In genomic region chr2:12587729-12588522, GRCh38 we compare ENCODE assay signal across 8 cellular contexts.
DNase-seq lines count a peak whose midpoint lies in the region; FAIRE-seq and TF ChIP-seq lines count a peak whose summit lies in the region.

No MANE protein-coding gene starts in this region.

- H3K36me3 ChIP-seq in HEK293 (ENCODE audit: control insufficient read depth in 2 of 2, insufficient read depth in 1 of 2, low read length in 2 of 2): no peaks in the 10 kb centered on the region
- H3K36me3 ChIP-seq in Loucy (ENCODE audit: insufficient read depth, low read length): no peaks in the 10 kb centered on the region
- no peaks in the 10 kb centered on the region for H3K36me3 ChIP-seq in brain microvascular endothelial cell (replicated peaks)
- no peaks in the 10 kb centered on the region for H3K36me3 ChIP-seq in muscle layer of duodenum (ENCODE audit: control insufficient read depth in 1 of 2, insufficient read depth in 2 of 2, low read length in 2 of 2)

- peak overlapping the region; percentile 51 for H3K4me2 ChIP-seq in Loucy (ENCODE audit: low read depth, low read length, poor library complexity, severe bottlenecking)

- no peak overlapping the region for H3K9ac ChIP-seq in Loucy (ENCODE audit: low read depth, low read length, poor library complexity, severe bottlenecking)

- peak; percentile 90 for FAIRE-seq in GM18507 (lab: Jason Lieb, UNC)

- no peak overlapping the region for H3K4me3 ChIP-seq in HEK293 (ENCODE audit: low read depth, low read length)
- no peak overlapping the region for H3K4me3 ChIP-seq in Loucy (ENCODE audit: low read length, poor library complexity, severe bottlenecking)
- no peak overlapping the region for H3K4me3 ChIP-seq in brain microvascular endothelial cell (ENCODE audit: low read depth, low read length)
- H3K4me3 ChIP-seq in muscle layer of duodenum (ENCODE audit: low read depth in 1 of 2, low read length in 2 of 2): no peak overlapping the region
- H3K4me3 ChIP-seq in lower leg skin (ENCODE audit: low read depth, poor library complexity, severe bottlenecking): no peak overlapping the region

- H3K79me2 ChIP-seq in Loucy (ENCODE audit: insufficient read depth, low read length): no peaks in the 10 kb centered on the region

- no peaks in the 10 kb centered on the region for H3K9me2 ChIP-seq in Loucy (replicated peaks; ENCODE audit: low read depth, low read length)

- POLR2A ChIA-PET in HEK293 (lab: Yijun Ruan, JAX): no interaction called here

- no peaks in the 10 kb centered on the region for H4K20me1 ChIP-seq in Loucy (ENCODE audit: insufficient read depth, low read length, poor library complexity, severe bottlenecking)

- no peak overlapping the region for H3K27ac Mint-ChIP-seq in activated T-helper 2 cell treated with anti-CD3 and anti-CD28 coated beads, Interferon-gamma antibody, Interleukin-2, Interleukin-4, amounts not matched to agents 10 μg/mL and 5 μg/mL and 100 μg/mL, durations not matched to agents 14 hours and 24 hours and 36 hours

- H3K4me1 Mint-ChIP-seq in activated T-helper 2 cell treated with anti-CD3 and anti-CD28 coated beads, Interferon-gamma antibody, Interleukin-2, Interleukin-4, amounts not matched to agents 10 μg/mL and 5 μg/mL and 100 μg/mL, durations not matched to agents 14 hours and 24 hours and 36 hours (ENCODE audit: low read depth): peaks cover 15% of the 10 kb centered on the region

- DNase-seq in GM18507 (ENCODE audit: extremely low spot score, insufficient read length, low read depth): peak; percentile 4
- DNase-seq in brain microvascular endothelial cell: peak; percentile 93
- no peak for DNase-seq in cortex of kidney (lab: John Stamatoyannopoulos, UW)
- DNase-seq in activated T-helper 2 cell treated with anti-CD3 and anti-CD28 coated beads, Interferon-gamma antibody, Interleukin-2, Interleukin-4, amounts not matched to agents 10 μg/mL and 5 μg/mL and 100 μg/mL, durations not matched to agents 14 hours and 24 hours and 36 hours (ENCODE audit: low spot score): no peak
- no peak for DNase-seq in lower leg skin (ENCODE audit: low spot score in 2 of 2)

- no peaks in the 10 kb centered on the region for H3F3A ChIP-seq in Loucy (ENCODE audit: low read depth)

- H3K9me3 Mint-ChIP-seq in activated T-helper 2 cell treated with anti-CD3 and anti-CD28 coated beads, Interferon-gamma antibody, Interleukin-2, Interleukin-4, amounts not matched to agents 10 μg/mL and 5 μg/mL and 100 μg/mL, durations not matched to agents 14 hours and 24 hours and 36 hours: no peaks in the 10 kb centered on the region

- H3K27ac ChIP-seq in HEK293 (ENCODE audit: extremely low read depth, low read depth, low read length) (no peak overlapping the region), brain microvascular endothelial cell (peak overlapping the region; percentile 62), muscle layer of duodenum (ENCODE audit: low read length) (peak overlapping the region; percentile 7)

- H3K9me3 ChIP-seq in HEK293 (ENCODE audit: control insufficient read depth, insufficient read depth, low read depth, low read length): no peaks in the 10 kb centered on the region
- H3K9me3 ChIP-seq in Loucy (ENCODE audit: insufficient read depth, low read depth, low read length): no peaks in the 10 kb centered on the region
- no peaks in the 10 kb centered on the region for H3K9me3 ChIP-seq in muscle layer of duodenum (ENCODE audit: control insufficient read depth in 1 of 2, low read length in 2 of 2)

- H3K36me3 Mint-ChIP-seq in activated T-helper 2 cell treated with anti-CD3 and anti-CD28 coated beads, Interferon-gamma antibody, Interleukin-2, Interleukin-4, amounts not matched to agents 10 μg/mL and 5 μg/mL and 100 μg/mL, durations not matched to agents 14 hours and 24 hours and 36 hours (ENCODE audit: low read depth): no peaks in the 10 kb centered on the region

- WGBS in lower leg skin, 2 donors: 81 to 85% methylated on average over 4 of the region's 4 CpGs

- CTCF ChIA-PET in HEK293 (lab: Yijun Ruan, JAX): no interaction called here

- in situ Hi-C loops in brain microvascular endothelial cell (cut with HindIII; ENCODE audit: low pct_ligation_motif_present, low sequenced_read_pairs): no loop called here

- peak overlapping the region; percentile 86 for H2AFZ ChIP-seq in Loucy (ENCODE audit: low read length)

- no peak overlapping the region for H3K4me3 Mint-ChIP-seq in activated T-helper 2 cell treated with anti-CD3 and anti-CD28 coated beads, Interferon-gamma antibody, Interleukin-2, Interleukin-4, amounts not matched to agents 10 μg/mL and 5 μg/mL and 100 μg/mL, durations not matched to agents 14 hours and 24 hours and 36 hours (ENCODE audit: low read depth)

- TF ChIP-seq POLR2A in lower leg skin (IDR thresholded peaks at IDR 0.05): no peak

- H3K27me3 ChIP-seq in Loucy (ENCODE audit: insufficient read depth, low read length, poor library complexity, severe bottlenecking) (no peaks in the 10 kb centered on the region), brain microvascular endothelial cell (replicated peaks) (no peaks in the 10 kb centered on the region), muscle layer of duodenum (ENCODE audit: low read depth, low read length) (no peaks in the 10 kb centered on the region)

- no peaks in the 10 kb centered on the region for H3K4me1 ChIP-seq in HEK293 (ENCODE audit: control insufficient read depth, insufficient read depth, low read length)
- H3K4me1 ChIP-seq in Loucy (ENCODE audit: insufficient read depth, low read length, poor library complexity, severe bottlenecking): peaks cover 7% of the 10 kb centered on the region
- H3K4me1 ChIP-seq in muscle layer of duodenum (ENCODE audit: control insufficient read depth in 1 of 2, insufficient read depth in 2 of 2, low read length in 2 of 2): peaks cover 0 to 4% of the 10 kb centered on the region in 2 donors

- no peaks in the 10 kb centered on the region for H3K27me3 Mint-ChIP-seq in activated T-helper 2 cell treated with anti-CD3 and anti-CD28 coated beads, Interferon-gamma antibody, Interleukin-2, Interleukin-4, amounts not matched to agents 10 μg/mL and 5 μg/mL and 100 μg/mL, durations not matched to agents 14 hours and 24 hours and 36 hours (ENCODE audit: low read depth)

- intact Hi-C loops in activated T-helper 2 cell treated with anti-CD3 and anti-CD28 coated beads, Interferon-gamma antibody, Interleukin-2, Interleukin-4, amounts not matched to agents 10 μg/mL and 5 μg/mL and 100 μg/mL, durations not matched to agents 14 hours and 24 hours and 36 hours (cut with micrococcal nuclease): loop anchor here (1.0 kb wide), 1 partner anchor 32 kb away; no protein-coding TSS in a partner anchor
- intact Hi-C loops in lower leg skin (cut with DNase I; ENCODE audit: low total_unique reads): no loop called here

- TF ChIP-seq CTCF in HEK293 (tag by site-specific recombination; IDR thresholded peaks at IDR 0.05) (no peak), Loucy (conservative IDR thresholded peaks at IDR 0.05; ENCODE audit: low read length) (no peak), brain microvascular endothelial cell (IDR thresholded peaks at IDR 0.05; ENCODE audit: low read depth, low read length, missing control alignments) (no peak), lower leg skin (IDR thresholded peaks at IDR 0.05) (no peak)

TF ChIP-seq in HEK293, 187 proteins besides CTCF, POLR2A, EP300 and RAD21:
- TF ChIP-seq PRDM1 (tag by site-specific recombination; IDR thresholded peaks at IDR 0.05) (0 out of 2 replicates have a peak, but pooled peaks have one; percentile 27), ZNF266 (tag by site-specific recombination; IDR thresholded peaks at IDR 0.05; ENCODE audit: low read depth) (no peak), ZNF830 (tag by site-specific recombination; IDR thresholded peaks at IDR 0.05; ENCODE audit: low read depth) (no peak), ZNF510 (tag by site-specific recombination; IDR thresholded peaks at IDR 0.05; ENCODE audit: insufficient replicate concordance) (no peak), ZSCAN5A (tag by site-specific recombination; IDR thresholded peaks at IDR 0.05) (no peak)

Comparison
In these comparisons a context has a peak if more than half of its experiments do, and no peak if none do; other contexts are left out.
1. DNase-seq: peak in GM18507 (single experiment) and brain microvascular endothelial cell (single experiment); none in cortex of kidney (single experiment), activated T-helper 2 cell treated with anti-CD3 and anti-CD28 coated beads, Interferon-gamma antibody, Interleukin-2, Interleukin-4, amounts not matched to agents 10 μg/mL and 5 μg/mL and 100 μg/mL, durations not matched to agents 14 hours and 24 hours and 36 hours (single experiment) and lower leg skin (0 of 2).